Comparison of ENCODE assay signal across 8 cellular contexts in genomic region chr4:3009422-3009821, GRCh38. TPM values are rescaled to one million over a fixed set of nuclear protein-coding genes. Genes with fewer than 3 reads are reported as not detected.
A peak's percentile ranks its signal among the peaks of the same experiment; 100 is the strongest.
DNase-seq lines count a peak whose midpoint lies in the region; ATAC-seq and TF ChIP-seq lines count a peak whose summit lies in the region.

No MANE protein-coding gene starts in this region.

- H3K27me3 Mint-ChIP-seq in activated CD8-positive, alpha-beta T cell treated with anti-CD3 and anti-CD28 coated beads for 36 hours, result no peaks in the 10 kb centered on the region

- no peaks in the 10 kb centered on the region for H3K36me3 ChIP-seq in uterus

- TF ChIP-seq POLR2A in uterus (IDR thresholded peaks at IDR 0.05), result no peak

- CTCF ChIA-PET in activated CD8-positive, alpha-beta T cell treated with anti-CD3 and anti-CD28 coated beads for 36 hours (lab: Charles Lee), result interaction anchor here (0.9 to 3.1 kb wide), 8 partner anchors 10 to 97 kb away, joined by 3 to 13 read pairs (median 3); partner anchors contain the start of genes GRK4 and NOP14

- peak; percentile 68 for ATAC-seq in activated CD8-positive, alpha-beta T cell treated with anti-CD3 and anti-CD28 coated beads for 36 hours
- ATAC-seq in left colon (peak; percentile 39), GM19397 (IDR thresholded peaks at IDR 0.05; ENCODE audit: unreplicated experiment) (no peak), HG03280 (IDR thresholded peaks at IDR 0.05; ENCODE audit: unreplicated experiment) (no peak)

- H3K4me3 ChIP-seq in HFF-Myc (replicated peaks; ENCODE audit: low read depth, low read length) (no peak overlapping the region), uterus (no peak overlapping the region)

- H3K27me3 ChIP-seq in uterus, result no peaks in the 10 kb centered on the region

- H3K36me3 Mint-ChIP-seq in activated CD8-positive, alpha-beta T cell treated with anti-CD3 and anti-CD28 coated beads for 36 hours (ENCODE audit: low read depth), result no peaks in the 10 kb centered on the region

- intact Hi-C loops in activated CD8-positive, alpha-beta T cell treated with anti-CD3 and anti-CD28 coated beads for 36 hours (cut with micrococcal nuclease), result no loop called here
- intact Hi-C loops in left colon (cut with DNase I, micrococcal nuclease), result no loop called here
- intact Hi-C loops in uterus (cut with DNase I; ENCODE audit: low total_unique reads), result no loop called here

- no peaks in the 10 kb centered on the region for H3K4me1 ChIP-seq in uterus

- DNase-seq in COLO829 (ENCODE audit: low spot score) (peak; percentile 32), HFF-Myc (ENCODE audit: extremely low read depth, low read depth) (no peak), left colon (no peak), uterus (no peak), NCI-H510A treated with DMSO at 0.1 percent for 48 hours (lab: John Stamatoyannopoulos, UW) (no peak)
- DNase-seq in activated CD8-positive, alpha-beta T cell treated with anti-CD3 and anti-CD28 coated beads for 36 hours, result peak; percentile 39

- no peak overlapping the region for H3K27ac Mint-ChIP-seq in activated CD8-positive, alpha-beta T cell treated with anti-CD3 and anti-CD28 coated beads for 36 hours

- H3K27ac ChIP-seq in uterus, result no peak overlapping the region

- peaks cover 8% of the 10 kb centered on the region for H3K4me1 Mint-ChIP-seq in activated CD8-positive, alpha-beta T cell treated with anti-CD3 and anti-CD28 coated beads for 36 hours (ENCODE audit: low read depth)

- no peak overlapping the region for H3K4me3 Mint-ChIP-seq in activated CD8-positive, alpha-beta T cell treated with anti-CD3 and anti-CD28 coated beads for 36 hours

- TF ChIP-seq CTCF in HFF-Myc (IDR thresholded peaks at IDR 0.05; ENCODE audit: low read depth, low read length, missing control alignments) (peak; percentile 18), uterus (IDR thresholded peaks at IDR 0.05) (no peak)
- peak; percentile 29 for TF ChIP-seq CTCF in activated CD8-positive, alpha-beta T cell treated with anti-CD3 and anti-CD28 coated beads for 36 hours (IDR thresholded peaks at IDR 0.05)

- H3K9me3 ChIP-seq in uterus, result no peaks in the 10 kb centered on the region

- no peaks in the 10 kb centered on the region for H3K9me3 Mint-ChIP-seq in activated CD8-positive, alpha-beta T cell treated with anti-CD3 and anti-CD28 coated beads for 36 hours

- POLR2A ChIA-PET in activated CD8-positive, alpha-beta T cell treated with anti-CD3 and anti-CD28 coated beads for 36 hours (lab: Charles Lee), result no interaction called here

RNA-seq across cellular contexts. Expression of gene GRK4, which starts 46.1 kb away (rescaled TPM):
- 1 to 10 TPM; 2.8 to 3.0 TPM for total RNA-seq in activated CD8-positive, alpha-beta T cell treated with anti-CD3 and anti-CD28 coated beads for 36 hours
- total RNA-seq in left colon (1 to 10 TPM; 1.7 to 3.9 TPM), uterus (1 to 10 TPM in 3 of 4 donors, not detected in 1; 1.0 to 9.4 (median 6.0) TPM)

RNA-seq across cellular contexts. Expression of gene NOP14, which starts 46.2 kb away (rescaled TPM):
- total RNA-seq in activated CD8-positive, alpha-beta T cell treated with anti-CD3 and anti-CD28 coated beads for 36 hours, result 10 to 100 TPM; 76.8 to 77.3 TPM
- total RNA-seq in left colon (10 to 100 TPM; 20.4 to 22.9 TPM), uterus (10 to 100 TPM in 3 of 4 donors, 1 to 10 TPM in 1; 2.0 to 22.5 (median 13.0) TPM)

Comparison
In these comparisons a context has a peak if more than half of its experiments do, and no peak if none do; other contexts are left out.
1. DNase-seq: peak in COLO829 (single experiment) and activated CD8-positive, alpha-beta T cell treated with anti-CD3 and anti-CD28 coated beads for 36 hours (single experiment); none in HFF-Myc (single experiment), left colon (0 of 2), uterus (0 of 2) and NCI-H510A treated with DMSO at 0.1 percent for 48 hours (single experiment).
2. CTCF ChIP-seq: peak in HFF-Myc (single experiment) and activated CD8-positive, alpha-beta T cell treated with anti-CD3 and anti-CD28 coated beads for 36 hours (single experiment); none in uterus (0 of 4).
3. ATAC-seq: peak in activated CD8-positive, alpha-beta T cell treated with anti-CD3 and anti-CD28 coated beads for 36 hours (single experiment) and left colon (single experiment); none in GM19397 (single experiment) and HG03280 (single experiment).